Comparison of ENCODE assay signal across 8 cellular contexts in the genomic region with DNA sequence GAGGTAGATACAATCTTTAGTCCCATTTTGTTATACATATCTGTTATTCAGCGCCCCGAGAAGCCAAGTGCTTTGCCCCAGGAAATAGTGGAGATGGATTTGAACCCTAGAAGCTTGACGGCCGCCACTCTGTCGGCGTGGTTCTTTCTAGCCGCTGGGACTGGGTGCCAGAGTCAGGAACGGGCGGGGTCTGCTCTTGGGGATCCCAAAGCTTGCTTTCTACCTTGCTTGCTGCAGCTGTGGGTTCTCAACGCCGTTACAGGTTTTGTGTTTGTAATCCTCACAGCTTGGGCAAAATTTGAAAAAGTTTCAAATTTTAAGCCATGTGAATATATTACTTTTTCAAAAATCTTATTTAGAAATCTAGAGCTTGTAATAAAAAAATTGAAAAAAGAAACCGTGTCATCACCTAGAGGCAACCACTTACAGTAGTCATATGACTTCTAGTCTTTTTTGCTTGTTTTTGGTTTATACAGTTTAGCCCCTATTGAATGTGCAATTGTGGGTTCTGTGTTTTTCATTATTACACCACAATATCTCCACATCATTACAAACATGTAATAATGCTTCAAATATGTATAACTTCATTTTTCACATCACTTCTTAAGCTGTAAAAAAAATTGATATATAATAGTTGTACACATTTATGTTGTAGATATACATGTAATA. TPM values are rescaled to one million over a fixed set of nuclear protein-coding genes. Genes with fewer than 3 reads are reported as not detected.
DNase-seq lines count a peak whose midpoint lies in the region; ATAC-seq and TF ChIP-seq lines count a peak whose summit lies in the region.

No MANE protein-coding gene starts in this region.

- no peak for TF ChIP-seq RAD21 in liver (IDR thresholded peaks at IDR 0.05)

- H3K27me3 ChIP-seq in DND-41 (ENCODE audit: insufficient read depth, low read length, poor library complexity) = no peaks in the 10 kb centered on the region
- H3K27me3 ChIP-seq in liver (ENCODE audit: control insufficient read depth in 4 of 4, insufficient read depth in 4 of 4, low read length in 3 of 4) = no peaks in the 10 kb centered on the region

- TF ChIP-seq CTCF in DND-41 (IDR thresholded peaks at IDR 0.05; ENCODE audit: borderline replicate concordance, extremely low read depth, low read length, poor library complexity, severe bottlenecking) (no peak), RWPE1 (conservative IDR thresholded peaks at IDR 0.05; ENCODE audit: low read depth) (no peak), liver (IDR thresholded peaks at IDR 0.05; ENCODE audit: low read depth, low read length, missing input control) (no peak)

- WGBS in liver = 2% methylated on average over 12 of the region's 12 CpGs

- H3K4me3 ChIP-seq in DND-41 (ENCODE audit: low read depth in 1 of 2, low read length in 2 of 2) = peak overlapping the region; percentile 57 to 73
- peak overlapping the region; percentile 85 to 88 (median 85) for H3K4me3 ChIP-seq in liver (ENCODE audit: low read depth in 1 of 3, low read length in 3 of 3)

- H3K36me3 ChIP-seq in DND-41 (ENCODE audit: insufficient read depth, low read length) (peaks cover 13% of the 10 kb centered on the region), liver (ENCODE audit: control insufficient read depth in 4 of 4, insufficient read depth in 3 of 4, low read depth in 1 of 4, low read length in 3 of 4) (peaks cover 0 to 5% (median 2%) of the 10 kb centered on the region in 4 donors)

- peak; percentile 67 for DNase-seq in DND-41
- peak; percentile 64 for DNase-seq in RWPE1 (ENCODE audit: low spot score)
- peak; percentile 8 for DNase-seq in central memory CD4-positive, alpha-beta T cell
- DNase-seq in stimulated activated naive CD4-positive, alpha-beta T cell (lab: John Stamatoyannopoulos, UW) = peak in 4 of 6 experiments; percentile 32 to 42 (median 36)
- no peak for DNase-seq in NCI-H1436 treated with DMSO at 0.1 percent for 48 hours (lab: John Stamatoyannopoulos, UW)
- DNase-seq in SKM-1 treated with dmso at 0.1 percent for 144 hours (lab: John Stamatoyannopoulos, UW; ENCODE audit: unreplicated experiment) = no peak

- POLR2A ChIA-PET in RWPE1 (lab: Yijun Ruan, JAX; ENCODE audit: low non-redundant PET) = interaction anchor here (0.6 to 1.3 kb wide), 4 partner anchors 42 to 177 kb away, joined by 3 to 6 read pairs (median 4); a partner anchor contains a TSS

- peak overlapping the region; percentile 99 for H2AFZ ChIP-seq in DND-41 (ENCODE audit: low read depth, low read length)

- H4K20me1 ChIP-seq in DND-41 (ENCODE audit: insufficient read depth, low read length) = peaks cover 7% of the 10 kb centered on the region

- H3K4me2 ChIP-seq in DND-41 (ENCODE audit: insufficient read depth, low read length) = peak overlapping the region; percentile 83

- H3K4me1 ChIP-seq in DND-41 (ENCODE audit: insufficient read depth, low read length) = peaks cover 31% of the 10 kb centered on the region
- peaks cover 7 to 43% (median 33%) of the 10 kb centered on the region in 4 donors for H3K4me1 ChIP-seq in liver (ENCODE audit: control insufficient read depth in 4 of 4, insufficient read depth in 4 of 4, low read length in 3 of 4)

- CTCF ChIA-PET in RWPE1 (lab: Yijun Ruan, JAX) = interaction anchor here (0.7 to 2.3 kb wide), 6 partner anchors 164 to 326 kb away, joined by 3 to 28 read pairs (median 4); no protein-coding TSS in a partner anchor

- ATAC-seq in DND-41 (ENCODE audit: insufficient read depth, low read depth) (peak; percentile 64), HG02588 (IDR thresholded peaks at IDR 0.05; ENCODE audit: unreplicated experiment) (peak; percentile 18)

- H3K9me3 ChIP-seq in DND-41 (ENCODE audit: insufficient read depth, low read length, severe bottlenecking) = no peaks in the 10 kb centered on the region
- no peaks in the 10 kb centered on the region for H3K9me3 ChIP-seq in liver (ENCODE audit: control insufficient read depth in 4 of 4, low read length in 3 of 4)

- H3K27ac ChIP-seq in DND-41 (ENCODE audit: low read length) (peak overlapping the region; percentile 71), RWPE1 (peak overlapping the region; percentile 99), liver (ENCODE audit: low read depth in 1 of 2, low read length in 2 of 2) (peak overlapping the region; percentile 88 to 92)

- H3K9ac ChIP-seq in DND-41 (ENCODE audit: low read depth, low read length) = peak overlapping the region; percentile 82
- peak overlapping the region; percentile 57 to 78 for H3K9ac ChIP-seq in liver (ENCODE audit: low read depth in 1 of 2, low read length in 2 of 2)

- peaks cover 58% of the 10 kb centered on the region for H3K79me2 ChIP-seq in DND-41 (ENCODE audit: insufficient read depth, low read length)

TF ChIP-seq in liver, 16 proteins besides CTCF, POLR2A, EP300 and RAD21:
- TF ChIP-seq EGR1 (IDR thresholded peaks at IDR 0.05; ENCODE audit: low read depth in 2 of 2) (no peak), JUND (IDR thresholded peaks at IDR 0.05) (no peak), FOXA1 (IDR thresholded peaks at IDR 0.05) (no peak), SP1 (IDR thresholded peaks at IDR 0.05) (no peak), GABPA (IDR thresholded peaks at IDR 0.05 in 1 of 2, conservative IDR thresholded peaks at IDR 0.05 in 1 of 2) (no peak), FOXA2 (IDR thresholded peaks at IDR 0.05) (no peak)
- TF ChIP-seq, protein P1, sequence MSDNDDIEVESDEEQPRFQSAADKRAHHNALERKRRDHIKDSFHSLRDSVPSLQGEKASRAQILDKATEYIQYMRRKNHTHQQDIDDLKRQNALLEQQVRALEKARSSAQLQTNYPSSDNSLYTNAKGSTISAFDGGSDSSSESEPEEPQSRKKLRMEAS (IDR thresholded peaks at IDR 0.05) = no peak
- TF ChIP-seq, protein P2, sequence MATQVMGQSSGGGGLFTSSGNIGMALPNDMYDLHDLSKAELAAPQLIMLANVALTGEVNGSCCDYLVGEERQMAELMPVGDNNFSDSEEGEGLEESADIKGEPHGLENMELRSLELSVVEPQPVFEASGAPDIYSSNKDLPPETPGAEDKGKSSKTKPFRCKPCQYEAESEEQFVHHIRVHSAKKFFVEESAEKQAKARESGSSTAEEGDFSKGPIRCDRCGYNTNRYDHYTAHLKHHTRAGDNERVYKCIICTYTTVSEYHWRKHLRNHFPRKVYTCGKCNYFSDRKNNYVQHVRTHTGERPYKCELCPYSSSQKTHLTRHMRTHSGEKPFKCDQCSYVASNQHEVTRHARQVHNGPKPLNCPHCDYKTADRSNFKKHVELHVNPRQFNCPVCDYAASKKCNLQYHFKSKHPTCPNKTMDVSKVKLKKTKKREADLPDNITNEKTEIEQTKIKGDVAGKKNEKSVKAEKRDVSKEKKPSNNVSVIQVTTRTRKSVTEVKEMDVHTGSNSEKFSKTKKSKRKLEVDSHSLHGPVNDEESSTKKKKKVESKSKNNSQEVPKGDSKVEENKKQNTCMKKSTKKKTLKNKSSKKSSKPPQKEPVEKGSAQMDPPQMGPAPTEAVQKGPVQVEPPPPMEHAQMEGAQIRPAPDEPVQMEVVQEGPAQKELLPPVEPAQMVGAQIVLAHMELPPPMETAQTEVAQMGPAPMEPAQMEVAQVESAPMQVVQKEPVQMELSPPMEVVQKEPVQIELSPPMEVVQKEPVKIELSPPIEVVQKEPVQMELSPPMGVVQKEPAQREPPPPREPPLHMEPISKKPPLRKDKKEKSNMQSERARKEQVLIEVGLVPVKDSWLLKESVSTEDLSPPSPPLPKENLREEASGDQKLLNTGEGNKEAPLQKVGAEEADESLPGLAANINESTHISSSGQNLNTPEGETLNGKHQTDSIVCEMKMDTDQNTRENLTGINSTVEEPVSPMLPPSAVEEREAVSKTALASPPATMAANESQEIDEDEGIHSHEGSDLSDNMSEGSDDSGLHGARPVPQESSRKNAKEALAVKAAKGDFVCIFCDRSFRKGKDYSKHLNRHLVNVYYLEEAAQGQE (IDR thresholded peaks at IDR 0.05) = no peak
TF ChIP-seq in liver: peak in this region for 0.

RNA-seq across cellular contexts. Expression of a gene that starts 0.8 kb away (rescaled TPM):
- total RNA-seq in liver = 10 to 100 TPM; 15.8 to 31.7 TPM
- polyA plus RNA-seq in liver = 10 to 100 TPM; 57.8 to 66.9 TPM

RNA-seq across cellular contexts. Expression of a gene that starts 41.5 kb away (rescaled TPM):
- 1 to 10 TPM; 4.9 to 6.3 TPM for total RNA-seq in liver
- 10 to 100 TPM; 19.1 to 38.8 TPM for polyA plus RNA-seq in liver

Comparison
In these comparisons a context has a peak if more than half of its experiments do, and no peak if none do; other contexts are left out.
1. DNase-seq: peak in DND-41 (single experiment), RWPE1 (single experiment), central memory CD4-positive, alpha-beta T cell (single experiment) and stimulated activated naive CD4-positive, alpha-beta T cell (4 of 6); none in NCI-H1436 treated with DMSO at 0.1 percent for 48 hours (single experiment) and SKM-1 treated with dmso at 0.1 percent for 144 hours (single experiment).
2. Peak in every context shown above with its lines, with median percentiles within 50 percentile points of each other: H3K27ac ChIP-seq.